14 cellular contexts compared by ENCODE assay signal in the genomic region with DNA sequence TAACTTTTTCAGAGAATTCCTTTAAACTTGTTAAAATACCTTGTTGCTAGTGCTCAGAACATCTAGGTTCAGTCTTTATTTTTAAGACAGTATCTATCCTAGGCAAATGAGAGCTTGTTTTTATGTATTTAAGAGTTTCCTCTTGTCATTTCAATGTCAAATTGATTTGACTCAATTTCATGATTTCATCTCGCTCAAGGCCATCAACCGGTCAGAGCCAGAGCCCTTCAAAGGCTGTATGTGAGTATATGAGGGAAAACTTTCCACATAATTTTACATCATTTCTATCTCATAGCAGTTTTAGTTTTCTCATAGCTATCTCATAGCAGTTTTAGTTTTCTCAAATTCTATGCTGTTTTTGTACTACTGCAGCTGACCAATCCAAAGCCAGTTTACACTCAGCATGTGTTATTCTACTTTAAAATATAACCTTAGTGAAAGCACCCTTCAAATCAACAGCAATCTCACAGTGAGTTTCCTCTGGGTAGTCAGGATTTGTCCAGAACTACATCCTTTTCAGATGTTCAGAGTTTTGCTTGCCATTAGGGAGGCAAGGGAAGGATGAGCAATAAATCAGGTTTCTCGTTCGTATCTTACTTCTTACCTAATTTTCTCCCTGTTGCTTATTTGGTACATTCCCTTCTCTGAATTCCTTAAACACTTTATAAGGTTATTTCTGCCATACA. TPM values are rescaled to one million over a fixed set of nuclear protein-coding genes. Genes with fewer than 3 reads are reported as not detected.
DNase-seq lines count a peak whose midpoint lies in the region; ATAC-seq and TF ChIP-seq lines count a peak whose summit lies in the region.
"Had no signal": no experiment of that assay in that cellular context is flagged by ENCODE, and none has a peak within 500 bp of the region (broad histone marks: within the 10 kb centered on the region; RNA-seq: fewer than 3 reads in every experiment).

No MANE protein-coding gene starts in this region.

- H3K4me1 ChIP-seq in HUES48 (ENCODE audit: control insufficient read depth, insufficient read depth, low read length) (no peaks in the 10 kb centered on the region), psoas muscle (peaks cover 35% of the 10 kb centered on the region)

- H3K9me3 ChIP-seq in HUES48 (ENCODE audit: control insufficient read depth, insufficient read depth, low read length) (no peaks in the 10 kb centered on the region), psoas muscle (no peaks in the 10 kb centered on the region)
- H3K9me3 ChIP-seq: vagina had no signal

- no peak for TF ChIP-seq CTCF in chondrocyte (IDR thresholded peaks at IDR 0.05)
- no peak for TF ChIP-seq CTCF in psoas muscle (IDR thresholded peaks at IDR 0.05)

- H3K4me3 ChIP-seq in HUES48 (ENCODE audit: low read depth, low read length) (no peak overlapping the region), psoas muscle (no peak overlapping the region)
- H3K4me3 ChIP-seq: vagina had no signal

- ATAC-seq in activated T-cell treated with anti-CD3 and anti-CD28 coated beads, Interleukin-2, amount 50 U/mL, for 4 hours = peak; percentile 6 to 30
- ATAC-seq in psoas muscle (no peak), HG03108 (IDR thresholded peaks at IDR 0.05; ENCODE audit: unreplicated experiment) (no peak)
- ATAC-seq: left colon had no signal

- peaks cover 76% of the 10 kb centered on the region for H3K4me1 Mint-ChIP-seq in activated T-cell treated with anti-CD3 and anti-CD28 coated beads, Interleukin-2, amount 50 U/mL, for 4 hours (ENCODE audit: low read depth)
- H3K4me1 Mint-ChIP-seq in chondrocyte (ENCODE audit: low read depth) = peaks cover 15% of the 10 kb centered on the region

- H3K27me3 ChIP-seq in HUES48 (ENCODE audit: control insufficient read depth, insufficient read depth, low read length) (no peaks in the 10 kb centered on the region), psoas muscle (ENCODE audit: insufficient read depth in 3 of 3, low read length in 2 of 3) (no peaks in the 10 kb centered on the region)
- H3K27me3 ChIP-seq: vagina had no signal

- H3K27ac Mint-ChIP-seq in chondrocyte (ENCODE audit: unreplicated experiment) = peak overlapping the region; percentile 53

- peaks cover 100% of the 10 kb centered on the region for H3K36me3 ChIP-seq in HUES48 (ENCODE audit: control insufficient read depth, insufficient read depth, low read length)
- peaks cover 10 to 100% of the 10 kb centered on the region in 2 donors for H3K36me3 ChIP-seq in psoas muscle (ENCODE audit: insufficient read depth in 1 of 2, low read depth in 1 of 2)

- intact Hi-C loops in psoas muscle (cut with DNase I) = no loop called here

- H3K27me3 Mint-ChIP-seq in activated T-cell treated with anti-CD3 and anti-CD28 coated beads, Interleukin-2, amount 50 U/mL, for 4 hours (ENCODE audit: low read depth) = no peaks in the 10 kb centered on the region
- H3K27me3 Mint-ChIP-seq in chondrocyte (ENCODE audit: low read depth) = no peaks in the 10 kb centered on the region

- H3K9me3 Mint-ChIP-seq in activated T-cell treated with anti-CD3 and anti-CD28 coated beads, Interleukin-2, amount 50 U/mL, for 4 hours = no peaks in the 10 kb centered on the region
- no peaks in the 10 kb centered on the region for H3K9me3 Mint-ChIP-seq in chondrocyte (ENCODE audit: low read depth)

- H3K27ac ChIP-seq in HUES48 (ENCODE audit: low read depth, low read length) (peak overlapping the region; percentile 3), psoas muscle (peak overlapping the region; percentile 1)
- H3K27ac ChIP-seq: vagina had no signal

- H3K9ac ChIP-seq in HUES48 (ENCODE audit: low read depth, low read length) = no peak overlapping the region

- WGBS in psoas muscle, 3 donors = 83 to 87% (median 85%) methylated on average over 4 of the region's 4 CpGs

- H3K4me3 Mint-ChIP-seq in activated T-cell treated with anti-CD3 and anti-CD28 coated beads, Interleukin-2, amount 50 U/mL, for 4 hours = no peak overlapping the region
- no peak overlapping the region for H3K4me3 Mint-ChIP-seq in chondrocyte (ENCODE audit: unreplicated experiment)

- H3K36me3 Mint-ChIP-seq in activated T-cell treated with anti-CD3 and anti-CD28 coated beads, Interleukin-2, amount 50 U/mL, for 4 hours (ENCODE audit: insufficient read depth) = peaks cover 76% of the 10 kb centered on the region
- peaks cover 38% of the 10 kb centered on the region for H3K36me3 Mint-ChIP-seq in chondrocyte (ENCODE audit: low read depth)

- no peak for DNase-seq in activated T-cell treated with anti-CD3 and anti-CD28 coated beads, Interleukin-2, amount 50 U/mL, for 4 hours
- no peak for DNase-seq in activated T-cell treated with anti-CD3 and anti-CD28 coated beads, Interleukin-2, amount 50 U/mL, for 1 hour
- DNase-seq in chondrocyte (ENCODE audit: low spot score) = no peak
- DNase-seq in psoas muscle = no peak
- no peak for DNase-seq in central memory CD4-positive, alpha-beta T cell
- DNase-seq in DMS153 (lab: John Stamatoyannopoulos, UW) = no peak
- DNase-seq: cerebellar nuclear complex, GF-D8, left colon, NCI-H1694 treated with DMSO at 0.1 percent for 48 hours, OCI-M1 had no signal

RNA-seq across cellular contexts. Expression of gene HNRNPU, which starts 12.7 kb away (rescaled TPM):
- total RNA-seq in activated T-cell treated with anti-CD3 and anti-CD28 coated beads, Interleukin-2, amount 50 U/mL, for 4 hours = 100 to 1,000 TPM; 606 to 649 (median 640) TPM
- total RNA-seq in chondrocyte = 223 to 285 TPM (median 226 TPM) in 3 replicates
- 100 to 1,000 TPM; 163 to 262 (median 202) TPM for total RNA-seq in psoas muscle
- polyA plus RNA-seq in psoas muscle = 100 to 1,000 TPM; 110 to 186 (median 139) TPM

RNA-seq across cellular contexts. Expression of gene COX20, which starts 16.2 kb away (rescaled TPM):
- 10 to 100 TPM; 50.7 to 54.1 (median 53.7) TPM for total RNA-seq in activated T-cell treated with anti-CD3 and anti-CD28 coated beads, Interleukin-2, amount 50 U/mL, for 4 hours
- 31.6 to 36.6 TPM (median 33.6 TPM) in 3 replicates for total RNA-seq in chondrocyte
- total RNA-seq in psoas muscle = 10 to 100 TPM; 22.6 to 35.8 (median 33.4) TPM
- 10 to 100 TPM; 53.3 to 76.8 (median 53.5) TPM for polyA plus RNA-seq in psoas muscle

Comparison
In these comparisons a context has a peak if more than half of its experiments do, and no peak if none do; other contexts are left out.
1. ATAC-seq: peak in activated T-cell treated with anti-CD3 and anti-CD28 coated beads, Interleukin-2, amount 50 U/mL, for 4 hours (2 of 2); none in psoas muscle (0 of 4) and HG03108 (single experiment).